In genomic region chr3:197508924-197509775, GRCh38 we compare ENCODE assay signal across 9 cellular contexts. TPM values are rescaled to one million over a fixed set of nuclear protein-coding genes. Genes with fewer than 3 reads are reported as not detected.
DNase-seq lines count a peak whose midpoint lies in the region; ATAC-seq, FAIRE-seq and TF ChIP-seq lines count a peak whose summit lies in the region.
"Had no signal": no experiment of that assay in that cellular context is flagged by ENCODE, and none has a peak within 500 bp of the region (broad histone marks: within the 10 kb centered on the region; RNA-seq: fewer than 3 reads in every experiment).

No MANE protein-coding gene starts in this region.

- H3K4me3 ChIP-seq in K562 = no peak overlapping the region
- peak overlapping the region in 1 of 2 experiments; percentile 81 for H3K4me3 ChIP-seq in mesenchymal stem cell (ENCODE audit: insufficient read depth in 1 of 2, low read depth in 1 of 2, low read length in 2 of 2)
- peak overlapping the region; percentile 16 to 69 (median 59) for H3K4me3 ChIP-seq in subcutaneous abdominal adipose tissue (ENCODE audit: low read depth in 1 of 5, low read length in 5 of 5)

- no peak overlapping the region for H4K91ac ChIP-seq in mesenchymal stem cell (ENCODE audit: low read length)

- 39% methylated on average over 27 of the region's 27 CpGs for WGBS in K562 (ENCODE audit: insufficient coverage, low coverage, missing lambda C conversion rate)
- WGBS in mesenchymal stem cell = 92% methylated on average over 26 of the region's 27 CpGs

- no peak overlapping the region for H3K27ac ChIP-seq in K562 (ENCODE audit: extremely low read depth, low read depth, low read length)
- no peak overlapping the region for H3K27ac ChIP-seq in mesenchymal stem cell (ENCODE audit: low read length, poor library complexity, severe bottlenecking)
- H3K27ac ChIP-seq in subcutaneous abdominal adipose tissue (ENCODE audit: low read depth, low read length) = no peak overlapping the region

- H3K4me3 Mint-ChIP-seq in HFFc6 = peak overlapping the region; percentile 84

- H2AFZ ChIP-seq in K562 (ENCODE audit: low read depth, low read length) (peak overlapping the region; percentile 92; the same call in 1 of the 2 replicates), mesenchymal stem cell (ENCODE audit: low read depth, low read length) (no peak overlapping the region)

- H3K27me3 Mint-ChIP-seq in HFFc6 (ENCODE audit: insufficient read depth) = peaks cover 3% of the 10 kb centered on the region

- H3K9me1 ChIP-seq in K562 (ENCODE audit: control insufficient read depth, insufficient read depth, low read length) = no peaks in the 10 kb centered on the region

- H3K27me3 ChIP-seq in K562 (ENCODE audit: control insufficient read depth in 2 of 2, insufficient read depth in 2 of 2, low read length in 2 of 2) (peaks cover 14 to 29% of the 10 kb centered on the region in 2 experiments; a peak in 4 of 5 replicates), mesenchymal stem cell (ENCODE audit: control insufficient read depth in 1 of 2, insufficient read depth in 1 of 2, low read length in 2 of 2) (peaks cover 0 to 36% of the 10 kb centered on the region in 2 experiments), subcutaneous abdominal adipose tissue (ENCODE audit: control insufficient read depth in 5 of 5, insufficient read depth in 4 of 5, low read length in 5 of 5) (peaks cover 0 to 8% (median 3%) of the 10 kb centered on the region in 5 donors)

- in situ Hi-C loops in K562 (cut with MboI) = loop anchor here (25.0 kb wide), 2 partner anchors 247 to 522 kb away; no protein-coding TSS in a partner anchor

- no peak overlapping the region for H2BK12ac ChIP-seq in mesenchymal stem cell (ENCODE audit: low read length in 2 of 2)

- DNase-seq in HFFc6 = no peak
- DNase-seq in K562 (ENCODE audit: extremely low read depth in 1 of 4, low spot score in 3 of 4) = no peak
- DNase-seq in mesenchymal stem cell = no peak
- DNase-seq in globus pallidus (ENCODE audit: low spot score) = no peak
- DNase-seq in islet precursor cell = no peak
- DNase-seq in T-helper 2 cell = no peak
- DNase-seq in GM10248 (ENCODE audit: extremely low spot score) = no peak

- H2BK15ac ChIP-seq in mesenchymal stem cell (ENCODE audit: low read depth, poor library complexity, severe bottlenecking) = no peak overlapping the region

- intact Hi-C loops in K562 (cut with micrococcal nuclease) = loop anchor here (10.0 kb wide), 1 partner anchor 284 kb away; no protein-coding TSS in a partner anchor

- POLR2A ChIA-PET in K562 (lab: Yijun Ruan, JAX) (interaction anchor here (0.6 kb wide), 2 partner anchors 9 to 126 kb away, joined by 3 read pairs; no protein-coding TSS in a partner anchor), GM10248 (lab: Yijun Ruan, JAX) (no interaction called here)

- H3K36me3 ChIP-seq in K562 (ENCODE audit: control insufficient read depth, insufficient read depth, low read length) = no peaks in the 10 kb centered on the region
- peaks cover 0 to 22% of the 10 kb centered on the region in 2 experiments for H3K36me3 ChIP-seq in mesenchymal stem cell (ENCODE audit: control insufficient read depth in 1 of 2, insufficient read depth in 2 of 2, low read depth in 1 of 2, low read length in 2 of 2)
- H3K36me3 ChIP-seq in subcutaneous abdominal adipose tissue (ENCODE audit: control insufficient read depth in 5 of 5, insufficient read depth in 5 of 5, low read length in 5 of 5) = peaks cover 0 to 6% (median 0%) of the 10 kb centered on the region in 5 donors

- 0 out of 2 replicates have a peak overlapping the region, but pooled peaks have one; percentile 61 for H3K27ac Mint-ChIP-seq in HFFc6
- H3K27ac Mint-ChIP-seq: activated naive CD4-positive, alpha-beta T cell treated with anti-CD3 and anti-CD28 coated beads for 36 hours had no signal

- H4K20me1 ChIP-seq in K562 (replicated peaks; ENCODE audit: control insufficient read depth, insufficient read depth, low read length) = no peaks in the 10 kb centered on the region

- H2BK5ac ChIP-seq in mesenchymal stem cell (ENCODE audit: low read depth, low read length, poor library complexity, severe bottlenecking) = no peak overlapping the region

- no peak for TF ChIP-seq EP300 in K562 (IDR thresholded peaks at IDR 0.05; ENCODE audit: low read length)

- peak overlapping the region; percentile 25 for H2BK120ac ChIP-seq in mesenchymal stem cell (ENCODE audit: low read depth, low read length)

- peak overlapping the region in 1 of 2 experiments; percentile 13; a peak in 1 of 4 replicates for H3K9ac ChIP-seq in K562 (ENCODE audit: insufficient read depth in 1 of 2, low read depth in 2 of 2, low read length in 2 of 2)
- peak overlapping the region; percentile 81 for H3K9ac ChIP-seq in mesenchymal stem cell (ENCODE audit: low read length)
- H3K9ac ChIP-seq in subcutaneous abdominal adipose tissue (ENCODE audit: low read length in 5 of 5) = peak overlapping the region in 4 of 5 donors; percentile 58 to 72 (median 67)

- peaks cover 23% of the 10 kb centered on the region for H3K4me1 Mint-ChIP-seq in HFFc6 (ENCODE audit: low read depth)

- H3K18ac ChIP-seq in mesenchymal stem cell (ENCODE audit: low read depth in 1 of 2, low read length in 2 of 2) = no peak overlapping the region

- TF ChIP-seq CTCF in HFFc6 (IDR thresholded peaks at IDR 0.05) (no peak), K562 (IDR thresholded peaks at IDR 0.05 in 2 of 3, conservative IDR thresholded peaks at IDR 0.05 in 1 of 3; ENCODE audit: insufficient read depth in 2 of 3, low read depth in 1 of 3, low read length in 3 of 3) (no peak), GM10248 (IDR thresholded peaks at IDR 0.05; ENCODE audit: control extremely low read depth, extremely low read depth, low read depth, missing control alignments) (no peak)

- no TSS peak for BruUV-seq in K562 (replicated peaks; lab: Mats Ljungman, UMichigan)

- no peak for TF ChIP-seq RAD21 in K562 (CRISPR knock-in tag; conservative IDR thresholded peaks at IDR 0.05 in 1 of 2, IDR thresholded peaks at IDR 0.05 in 1 of 2)

- no peak overlapping the region for H3K23ac ChIP-seq in mesenchymal stem cell (ENCODE audit: low read length in 2 of 2)

- H2AK5ac ChIP-seq in mesenchymal stem cell (ENCODE audit: low read length, severe bottlenecking) = peak overlapping the region; percentile 38

- no peak for TF ChIP-seq POLR2A in K562 (conservative IDR thresholded peaks at IDR 0.05)

- H3K36me3 Mint-ChIP-seq in HFFc6 (ENCODE audit: low read depth) = no peaks in the 10 kb centered on the region

- no peaks in the 10 kb centered on the region for H3K9me3 Mint-ChIP-seq in HFFc6
- H3K9me3 Mint-ChIP-seq: activated naive CD4-positive, alpha-beta T cell treated with anti-CD3 and anti-CD28 coated beads for 36 hours had no signal

- H3K4ac ChIP-seq in mesenchymal stem cell (ENCODE audit: low read depth in 1 of 2, low read length in 2 of 2) = no peak overlapping the region

- ATAC-seq in K562 = no peak

- no peak for FAIRE-seq in K562 (lab: Jason Lieb, UNC)

- H3K4me1 ChIP-seq in K562 (replicated peaks in 1 of 2; ENCODE audit: control insufficient read depth in 2 of 2, insufficient read depth in 2 of 2, low read length in 2 of 2) (peaks cover 0 to 37% of the 10 kb centered on the region in 2 experiments; a peak in 3 of 5 replicates), mesenchymal stem cell (ENCODE audit: control insufficient read depth, insufficient read depth, low read depth, low read length) (peaks cover 28% of the 10 kb centered on the region), subcutaneous abdominal adipose tissue (ENCODE audit: control insufficient read depth in 5 of 5, insufficient read depth in 5 of 5, low read length in 5 of 5) (peaks cover 0 to 10% (median 10%) of the 10 kb centered on the region in 5 donors)

- peaks cover 8% of the 10 kb centered on the region for H3K79me1 ChIP-seq in mesenchymal stem cell (replicated peaks; ENCODE audit: low read length, poor library complexity, severe bottlenecking)

- no peaks in the 10 kb centered on the region for H3K79me2 ChIP-seq in K562 (ENCODE audit: control insufficient read depth, insufficient read depth, low read length)

- H3K4me2 ChIP-seq in K562 (ENCODE audit: insufficient read depth, low read length) (peak overlapping the region; percentile 71; the same call in 1 of the 2 replicates), mesenchymal stem cell (ENCODE audit: low read length, poor library complexity, severe bottlenecking) (no peak overlapping the region)

- H4K8ac ChIP-seq in mesenchymal stem cell (ENCODE audit: low read length) = peak overlapping the region; percentile 56

- no peak overlapping the region for H3K14ac ChIP-seq in mesenchymal stem cell (ENCODE audit: low read length in 2 of 2)

- CTCF ChIA-PET in K562 (lab: Yijun Ruan, JAX; ENCODE audit: low intra/inter-chr PET ratio) = interaction anchor here (0.6 to 2.1 kb wide), 5 partner anchors 251 to 506 kb away, joined by 3 to 12 read pairs (median 9); no protein-coding TSS in a partner anchor
- CTCF ChIA-PET in GM10248 (lab: Yijun Ruan, JAX) = interaction anchor here (0.7 to 5.1 kb wide), 16 partner anchors 9 to 672 kb away, joined by 3 to 42 read pairs (median 4); no protein-coding TSS in a partner anchor

- no peaks in the 10 kb centered on the region for H3K9me3 ChIP-seq in K562 (replicated peaks; ENCODE audit: control insufficient read depth, insufficient read depth, low read depth, low read length)
- H3K9me3 ChIP-seq in mesenchymal stem cell (ENCODE audit: control insufficient read depth, low read length) = no peaks in the 10 kb centered on the region
- no peaks in the 10 kb centered on the region for H3K9me3 ChIP-seq in subcutaneous abdominal adipose tissue (ENCODE audit: control insufficient read depth in 5 of 5, low read length in 5 of 5)

RNA-seq across cellular contexts. Expression of gene BDH1, which starts 46.6 kb away (rescaled TPM):
- total RNA-seq in HFFc6 (2021; fragmentation: NEBNext Ultra II Directional; extraction: Animal tissue kit (Norgen Biotek cat#: 25700)) = 1 to 10 TPM in 5 of 6 experiments, under 1 TPM in 1; 0.87 to 1.5 (median 1.2) TPM
- 0.60 and 1.0 TPM in 2 replicates for total RNA-seq in K562 (2011; cell fraction: chromatin; rRNA removed; ENCODE audit: low replicate concordance)
- 0.26 and 0.33 TPM in 2 replicates for total RNA-seq in K562 (2011; cell fraction: nucleolus; rRNA removed)
- total RNA-seq in K562 (2011; cell fraction: nucleoplasm; rRNA removed) = 0.44 and 1.4 TPM in 2 replicates
- total RNA-seq in K562 (2014; rRNA removed) = 0.29 TPM in 1 of 2 replicates, not detected in the other
- 0.11 TPM in 1 of 2 replicates, not detected in the other for total RNA-seq in K562 (2014; rRNA removed; fragmentation: Illumina TruSeq; extraction: Trizol)
- total RNA-seq in K562 (2015; rRNA removed; fragmentation: Illumina TruSeq; extraction: Trizol) = 0.04 TPM in 1 of 2 replicates, not detected in the other
- total RNA-seq in K562 (2021) = 0.11 and 0.27 TPM in 2 replicates
- polyA plus RNA-seq in K562 (2011; rRNA removed) = 0.03 and 0.32 TPM in 2 replicates
- 0.06 and 0.22 TPM in 2 replicates for polyA plus RNA-seq in K562 (2011; cell fraction: cytosol; rRNA removed)
- polyA plus RNA-seq in K562 (2011; cell fraction: nucleus; rRNA removed) = 0.38 and 0.94 TPM in 2 replicates
- 0.36 and 0.76 TPM in 2 replicates for polyA plus RNA-seq in K562 (2012)
- polyA plus RNA-seq in K562 (2014; fragmentation: Illumina TruSeq; extraction: Trizol) = 0.19 TPM in 1 of 2 replicates, not detected in the other
- polyA plus RNA-seq in K562 (2014; fragmentation: Nextera tagmentation; extraction: Ambion mirVana) = under 1 TPM; 0.13 to 0.89 TPM
- 0.07 and 0.69 TPM in 2 replicates for polyA plus RNA-seq in K562 (2014; rRNA removed)
- polyA minus RNA-seq in K562 (2011; rRNA and poly(A)+ RNA removed) = 0.21 TPM in 1 of 2 replicates, not detected in the other
- polyA minus RNA-seq in K562 (2011; cell fraction: cytosol; rRNA and poly(A)+ RNA removed) = not detected in 2 replicates
- 0.11 and 0.13 TPM in 2 replicates for polyA minus RNA-seq in K562 (2011; cell fraction: nucleus; rRNA and poly(A)+ RNA removed)
- polyA plus RNA-seq in mesenchymal stem cell (2013, experiment 1 of 2) = 2.1 TPM
- 2.0 TPM for polyA plus RNA-seq in mesenchymal stem cell (2013, experiment 2 of 2)
